In the genomic region with DNA sequence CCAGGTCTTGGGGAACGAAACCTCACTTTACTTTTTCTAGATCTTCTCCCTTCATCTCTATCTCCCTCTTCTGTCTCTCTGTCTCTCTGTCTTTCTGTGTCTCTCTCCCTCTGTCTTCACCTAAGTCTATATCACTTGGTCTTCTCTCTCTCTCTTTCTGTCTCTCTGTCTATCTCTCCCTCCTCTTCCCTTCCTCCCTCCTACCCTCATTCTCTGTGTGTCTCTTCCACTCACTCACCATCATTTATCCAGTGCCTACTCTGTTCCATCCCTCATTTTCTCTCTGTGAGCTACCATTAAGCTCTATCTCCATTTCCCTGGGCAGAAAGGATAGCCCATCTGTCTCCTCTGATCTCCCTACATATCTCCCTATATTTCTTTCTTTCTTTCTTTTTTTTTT, we compare ENCODE assay signal across 21 cellular contexts. TPM values are rescaled to one million over a fixed set of nuclear protein-coding genes. Genes with fewer than 3 reads are reported as not detected.
"Had no signal": no experiment of that assay in that cellular context is flagged by ENCODE, and none has a peak within 500 bp of the region (broad histone marks: within the 10 kb centered on the region; RNA-seq: fewer than 3 reads in every experiment).

No MANE protein-coding gene starts in this region.

- H3K9me3 ChIP-seq: body of pancreas, heart left ventricle, tibial artery had no signal

- H3K27me3 ChIP-seq: body of pancreas, cardiac muscle cell had no signal

- FAIRE-seq: urothelium cell line had no signal

- H3K36me3 Mint-ChIP-seq: activated naive CD4-positive, alpha-beta T cell treated with anti-CD3 and anti-CD28 coated beads, Interleukin-2, amount 10 ng/mL, durations not matched to agents 7 days and 5 days; natural killer cell treated with Interleukin-12 subunit alpha and Interleukin-12 subunit beta and Interleukin-15 and Interleukin-18, amount 100 ng/mL, for 72 hours; WTC11 had no signal

- ATAC-seq: body of pancreas; left cardiac atrium; natural killer cell treated with Interleukin-12 subunit alpha and Interleukin-12 subunit beta and Interleukin-15 and Interleukin-18, amount 100 ng/mL, for 72 hours; stimulated activated naive CD8-positive, alpha-beta T cell treated with anti-CD3 and anti-CD28 coated beads, Interleukin-15, Interleukin-2, amounts not matched to agents 100 U/mL and 50 U/mL, for 24 hours; WTC11 had no signal

- H3K27ac Mint-ChIP-seq: activated naive CD4-positive, alpha-beta T cell treated with anti-CD3 and anti-CD28 coated beads, Interleukin-2, amount 10 ng/mL, durations not matched to agents 7 days and 5 days; natural killer cell treated with Interleukin-12 subunit alpha and Interleukin-12 subunit beta and Interleukin-15 and Interleukin-18, amount 100 ng/mL, for 72 hours; WTC11 had no signal

- H3K4me3 ChIP-seq: body of pancreas, cardiac muscle cell, heart left ventricle, tibial artery had no signal

- H2AFZ ChIP-seq: parathyroid adenoma had no signal

- H3K4me3 Mint-ChIP-seq: activated naive CD4-positive, alpha-beta T cell treated with anti-CD3 and anti-CD28 coated beads, Interleukin-2, amount 10 ng/mL, durations not matched to agents 7 days and 5 days; natural killer cell treated with Interleukin-12 subunit alpha and Interleukin-12 subunit beta and Interleukin-15 and Interleukin-18, amount 100 ng/mL, for 72 hours; WTC11 had no signal

- H3K27ac ChIP-seq: body of pancreas, cardiac muscle cell, epithelial cell of prostate, heart left ventricle, parathyroid adenoma, tibial artery had no signal

- DNase-seq: activated naive CD4-positive, alpha-beta T cell treated with anti-CD3 and anti-CD28 coated beads, Interleukin-2, amount 10 ng/mL, durations not matched to agents 7 days and 5 days; activated T-cell treated with anti-CD3 and anti-CD28 coated beads, Interleukin-2, amount 50 U/mL, for 48 hours; anterior cingulate cortex; body of pancreas; islet precursor cell; left cardiac atrium; midbrain; right cardiac atrium; stimulated activated CD4-positive, alpha-beta T cell treated with anti-CD3 and anti-CD28 coated beads, Interleukin-12 subunit alpha, Interleukin-12 subunit beta, amount 100 ng/mL, for 4 hours; stimulated activated CD4-positive, alpha-beta T cell treated with anti-CD3 and anti-CD28 coated beads, Interleukin-4, amount 100 ng/mL, for 4 hours; stimulated activated naive CD8-positive, alpha-beta T cell treated with anti-CD3 and anti-CD28 coated beads, Interleukin-15, Interleukin-2, amounts not matched to agents 100 U/mL and 50 U/mL, for 24 hours; substantia nigra; T1000; tibial artery had no signal

- H3K79me2 ChIP-seq: parathyroid adenoma had no signal

- H3K4me1 ChIP-seq: body of pancreas, heart left ventricle, parathyroid adenoma, tibial artery had no signal

- H3K4me1 Mint-ChIP-seq: WTC11 had no signal

- H3K9ac ChIP-seq: parathyroid adenoma had no signal

- H3K9me3 Mint-ChIP-seq: activated naive CD4-positive, alpha-beta T cell treated with anti-CD3 and anti-CD28 coated beads, Interleukin-2, amount 10 ng/mL, durations not matched to agents 7 days and 5 days; natural killer cell treated with Interleukin-12 subunit alpha and Interleukin-12 subunit beta and Interleukin-15 and Interleukin-18, amount 100 ng/mL, for 72 hours; WTC11 had no signal

- H3K27me3 Mint-ChIP-seq: activated naive CD4-positive, alpha-beta T cell treated with anti-CD3 and anti-CD28 coated beads, Interleukin-2, amount 10 ng/mL, durations not matched to agents 7 days and 5 days; natural killer cell treated with Interleukin-12 subunit alpha and Interleukin-12 subunit beta and Interleukin-15 and Interleukin-18, amount 100 ng/mL, for 72 hours had no signal

- H3K36me3 ChIP-seq: cardiac muscle cell, heart left ventricle, tibial artery had no signal

RNA-seq across cellular contexts. Expression of a gene that starts 56.0 kb away (rescaled TPM):
- polyA plus RNA-seq: cardiac muscle cell had no signal
